ENCODE assay signal across 1 cellular context in genomic region chr7:140458191-140458590, GRCh38.
TF ChIP-seq lines count a peak whose summit lies in the region.

No MANE protein-coding gene starts in this region.

TF ChIP-seq in GM23338, 12 proteins besides CTCF, POLR2A, EP300 and RAD21:
- TF ChIP-seq EZH2 (IDR thresholded peaks at IDR 0.05; ENCODE audit: low read depth, unreplicated experiment) (no peak), NANOG (IDR thresholded peaks at IDR 0.05; ENCODE audit: borderline replicate concordance) (no peak), ETS1 (IDR thresholded peaks at IDR 0.05) (no peak), ZNF114 (CRISPR knock-in tag; IDR thresholded peaks at IDR 0.05) (no peak), POLR2AphosphoS5 (IDR thresholded peaks at IDR 0.05; ENCODE audit: low read depth) (no peak), REST (IDR thresholded peaks at IDR 0.05; ENCODE audit: unreplicated experiment) (no peak), ZNF462 (CRISPR knock-in tag; IDR thresholded peaks at IDR 0.05) (no peak), ZNF331 (CRISPR knock-in tag; IDR thresholded peaks at IDR 0.05; ENCODE audit: low read depth) (no peak), JUNB (IDR thresholded peaks at IDR 0.05; ENCODE audit: unreplicated experiment) (no peak), CREB1 (CRISPR knock-in tag; IDR thresholded peaks at IDR 0.05; ENCODE audit: low read depth) (no peak), STAT1 (IDR thresholded peaks at IDR 0.05; ENCODE audit: unreplicated experiment) (no peak), EZH2phosphoT487 (IDR thresholded peaks at IDR 0.05; ENCODE audit: unreplicated experiment) (no peak)
TF ChIP-seq in GM23338: peak in this region for 0.
